ENCODE assay signal across 16 cellular contexts in genomic region chr11:1768141-1768469, GRCh38. TPM values are rescaled to one million over a fixed set of nuclear protein-coding genes. Genes with fewer than 3 reads are reported as not detected.
DNase-seq lines count a peak whose midpoint lies in the region; ATAC-seq lines count a peak whose summit lies in the region.
"Had no signal": no experiment of that assay in that cellular context is flagged by ENCODE, and none has a peak within 500 bp of the region (broad histone marks: within the 10 kb centered on the region; RNA-seq: fewer than 3 reads in every experiment).

No MANE protein-coding gene starts in this region.

- no peak overlapping the region for H3K4me3 Mint-ChIP-seq in activated naive CD4-positive, alpha-beta T cell treated with anti-CD3 and anti-CD28 coated beads for 36 hours
- H3K4me3 Mint-ChIP-seq in T-helper 17 cell = no peak overlapping the region

- H3K4me1 ChIP-seq in BLaER1 treated with 17β-estradiol and CSF1 and Interleukin-3, amounts not matched to agents 10 nM and 100 nM = peaks cover 39 to 83% (median 63%) of the 10 kb centered on the region in 10 experiments

- no peaks in the 10 kb centered on the region for H3K9me3 ChIP-seq in BLaER1 treated with 17β-estradiol and CSF1 and Interleukin-3, amounts not matched to agents 10 nM and 100 nM (replicated peaks in 1 of 11)
- no peaks in the 10 kb centered on the region for H3K9me3 ChIP-seq in T-helper 17 cell (ENCODE audit: control insufficient read depth, low read length, poor library complexity, severe bottlenecking)

- peaks cover 0 to 1% (median 0%) of the 10 kb centered on the region in 11 experiments; a peak in 1 of 22 replicates for H3K36me3 ChIP-seq in BLaER1 treated with 17β-estradiol and CSF1 and Interleukin-3, amounts not matched to agents 10 nM and 100 nM

- peaks cover 0 to 2% (median 0%) of the 10 kb centered on the region in 11 experiments; a peak in 4 of 22 replicates for H4K20me1 ChIP-seq in BLaER1 treated with 17β-estradiol and CSF1 and Interleukin-3, amounts not matched to agents 10 nM and 100 nM

- H3K27ac ChIP-seq in BLaER1 treated with 17β-estradiol and CSF1 and Interleukin-3, amounts not matched to agents 10 nM and 100 nM = peak overlapping the region in 6 of 11 experiments; percentile 11 to 57 (median 35); a peak in 7 of 22 replicates
- H3K27ac ChIP-seq: C4-2B had no signal

- no peak overlapping the region for H3K4me3 ChIP-seq in BLaER1 treated with 17β-estradiol and CSF1 and Interleukin-3, amounts not matched to agents 10 nM and 100 nM

- no peaks in the 10 kb centered on the region for H3K27me3 ChIP-seq in BLaER1 treated with 17β-estradiol and CSF1 and Interleukin-3, amounts not matched to agents 10 nM and 100 nM

- no peaks in the 10 kb centered on the region for H3K36me3 Mint-ChIP-seq in activated naive CD4-positive, alpha-beta T cell treated with anti-CD3 and anti-CD28 coated beads for 36 hours (ENCODE audit: low read depth)
- no peaks in the 10 kb centered on the region for H3K36me3 Mint-ChIP-seq in T-helper 17 cell (ENCODE audit: low read depth)

- CTCF ChIA-PET in activated naive CD4-positive, alpha-beta T cell treated with anti-CD3 and anti-CD28 coated beads for 36 hours (lab: Charles Lee) = no interaction called here

- intact Hi-C loops in activated naive CD4-positive, alpha-beta T cell treated with anti-CD3 and anti-CD28 coated beads for 36 hours (cut with micrococcal nuclease) = no loop called here

- H3K27me3 Mint-ChIP-seq in activated naive CD4-positive, alpha-beta T cell treated with anti-CD3 and anti-CD28 coated beads for 36 hours (ENCODE audit: low read depth) = no peaks in the 10 kb centered on the region
- no peaks in the 10 kb centered on the region for H3K27me3 Mint-ChIP-seq in T-helper 17 cell

- peak; percentile 5 for DNase-seq in activated naive CD4-positive, alpha-beta T cell treated with anti-CD3 and anti-CD28 coated beads for 36 hours
- DNase-seq in activated naive CD4-positive, alpha-beta T cell (lab: John Stamatoyannopoulos, UW) = no peak
- no peak for DNase-seq in T-helper 17 cell
- peak; percentile 82 for DNase-seq in mesenteric fat pad (ENCODE audit: low spot score)
- no peak for DNase-seq in SHP77 treated with DMSO at 0.1 percent for 48 hours (lab: John Stamatoyannopoulos, UW)
- DNase-seq: DMS 273 treated with DMSO at 0.1 percent for 48 hours; GDM1; NCI-H1930; NCI-H2171; NCI-H446 treated with DMSO at 0.1 percent for 48 hours; NK-92 treated with Interleukin-12 subunit alpha and Interleukin-12 subunit beta, amount 100 ng/mL, for 24 hours; OCI-M1 had no signal

- H3K4me1 Mint-ChIP-seq in activated naive CD4-positive, alpha-beta T cell treated with anti-CD3 and anti-CD28 coated beads for 36 hours (ENCODE audit: low read depth) = peaks cover 10% of the 10 kb centered on the region
- peaks cover 26% of the 10 kb centered on the region for H3K4me1 Mint-ChIP-seq in T-helper 17 cell

- peak overlapping the region; percentile 54 to 89 (median 67); a peak in 20 of 22 replicates for H3K4me2 ChIP-seq in BLaER1 treated with 17β-estradiol and CSF1 and Interleukin-3, amounts not matched to agents 10 nM and 100 nM

- H3K27ac Mint-ChIP-seq in activated naive CD4-positive, alpha-beta T cell treated with anti-CD3 and anti-CD28 coated beads for 36 hours = no peak overlapping the region
- H3K27ac Mint-ChIP-seq in T-helper 17 cell = peak overlapping the region; percentile 49

- H3K9ac ChIP-seq in BLaER1 treated with 17β-estradiol and CSF1 and Interleukin-3, amounts not matched to agents 10 nM and 100 nM = peak overlapping the region in 8 of 11 experiments; percentile 20 to 52 (median 32); a peak in 6 of 22 replicates

- H3K9me3 Mint-ChIP-seq in activated naive CD4-positive, alpha-beta T cell treated with anti-CD3 and anti-CD28 coated beads for 36 hours = no peaks in the 10 kb centered on the region

- ATAC-seq in T-helper 17 cell (no peak), HG02610 (IDR thresholded peaks at IDR 0.05; ENCODE audit: unreplicated experiment) (no peak)

RNA-seq across cellular contexts. Expression of gene CTSD, which starts 4.4 kb away (rescaled TPM):
- 10 to 100 TPM; 30.1 to 34.5 TPM for total RNA-seq in activated naive CD4-positive, alpha-beta T cell treated with anti-CD3 and anti-CD28 coated beads for 36 hours
- total RNA-seq in T-helper 17 cell (10 to 100 TPM; 79.6 to 83.2 TPM), mesenteric fat pad (940 TPM)

RNA-seq across cellular contexts. Expression of gene IFITM10, which starts 17.7 kb away (rescaled TPM):
- under 1 TPM; 0.22 to 0.31 TPM for total RNA-seq in activated naive CD4-positive, alpha-beta T cell treated with anti-CD3 and anti-CD28 coated beads for 36 hours
- total RNA-seq in T-helper 17 cell (under 1 TPM; 0.78 to 0.90 TPM), mesenteric fat pad (1.5 TPM)
- total RNA-seq: SK-MEL-5 had no signal

Comparison
In these comparisons a context has a peak if more than half of its experiments do, and no peak if none do; other contexts are left out.
1. DNase-seq: peak in activated naive CD4-positive, alpha-beta T cell treated with anti-CD3 and anti-CD28 coated beads for 36 hours (single experiment) and mesenteric fat pad (single experiment); none in activated naive CD4-positive, alpha-beta T cell (0 of 4), T-helper 17 cell (0 of 3) and SHP77 treated with DMSO at 0.1 percent for 48 hours (single experiment).
2. RNA of gene CTSD, which starts 4.4 kb away (total RNA-seq): 940 TPM in mesenteric fat pad (single experiment); 79.6 to 83.2 TPM in T-helper 17 cell and 30.1 to 34.5 TPM in activated naive CD4-positive, alpha-beta T cell treated with anti-CD3 and anti-CD28 coated beads for 36 hours; every median in the first group is over 10 times any median in the second.